In genomic region chr14:68705741-68706283, GRCh38 we compare ENCODE assay signal across 13 cellular contexts.
DNase-seq lines count a peak whose midpoint lies in the region; TF ChIP-seq lines count a peak whose summit lies in the region.
"Had no signal": no experiment of that assay in that cellular context is flagged by ENCODE, and none has a peak within 500 bp of the region (broad histone marks: within the 10 kb centered on the region; RNA-seq: fewer than 3 reads in every experiment).

No MANE protein-coding gene starts in this region.

- no peak overlapping the region for H3K4me3 ChIP-seq in HAP-1
- H3K4me3 ChIP-seq: GM23248 had no signal

- H3K36me3 ChIP-seq in HAP-1 (replicated peaks), result no peaks in the 10 kb centered on the region

- DNase-seq in COLO668 (lab: John Stamatoyannopoulos, UW; ENCODE audit: unreplicated experiment), result peak; percentile 75
- DNase-seq in epithelial cell of prostate (ENCODE audit: low read depth, low spot score), result no peak
- DNase-seq in mucosa of gallbladder (ENCODE audit: low spot score), result peak; percentile 68
- DNase-seq in UCSD-AML1 (lab: John Stamatoyannopoulos, UW; ENCODE audit: unreplicated experiment), result no peak
- no peak for DNase-seq in OCI-M2 (lab: John Stamatoyannopoulos, UW; ENCODE audit: unreplicated experiment)
- DNase-seq in HAP-1 (ENCODE audit: low spot score in 2 of 2), result no peak
- DNase-seq in GM19240 (ENCODE audit: insufficient read length, low spot score), result no peak
- DNase-seq: activated CD8-positive, alpha-beta memory T cell treated with anti-CD3 and anti-CD28 coated beads, Interleukin-2, amount 10 ng/mL, durations not matched to agents 7 days and 5 days; NCI-H2171 treated with DMSO at 0.1 percent for 48 hours; stimulated activated CD4-positive, alpha-beta T cell treated with anti-CD3 and anti-CD28 coated beads, Interleukin-4, amount 100 ng/mL, for 4 hours; stimulated activated naive CD4-positive, alpha-beta T cell had no signal

- H3K27me3 ChIP-seq in HAP-1 (ENCODE audit: low read depth), result no peaks in the 10 kb centered on the region

- H3K9me3 ChIP-seq in HAP-1, result no peaks in the 10 kb centered on the region

- in situ Hi-C loops in HAP-1 (cut with MboI; ENCODE audit: low sequenced_read_pairs), result no loop called here

- no peaks in the 10 kb centered on the region for H3K4me1 ChIP-seq in HAP-1

- peak overlapping the region; percentile 88 for H3K27ac ChIP-seq in epithelial cell of prostate

- TF ChIP-seq EP300 in Ishikawa (IDR thresholded peaks at IDR 0.05; ENCODE audit: borderline replicate concordance), result no peak

- no peak for TF ChIP-seq RAD21 in Ishikawa (IDR thresholded peaks at IDR 0.05; ENCODE audit: low read depth)

TF ChIP-seq in Ishikawa, 13 proteins besides CTCF, POLR2A, EP300 and RAD21:
- TF ChIP-seq CREB1 (IDR thresholded peaks at IDR 0.05; ENCODE audit: low read depth), result no peak
- no peak for TF ChIP-seq CEBPB (IDR thresholded peaks at IDR 0.05)
- TF ChIP-seq, protein P1, sequence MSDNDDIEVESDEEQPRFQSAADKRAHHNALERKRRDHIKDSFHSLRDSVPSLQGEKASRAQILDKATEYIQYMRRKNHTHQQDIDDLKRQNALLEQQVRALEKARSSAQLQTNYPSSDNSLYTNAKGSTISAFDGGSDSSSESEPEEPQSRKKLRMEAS (IDR thresholded peaks at IDR 0.05), result no peak
- TF ChIP-seq ZBTB7A (IDR thresholded peaks at IDR 0.05; ENCODE audit: low read depth), result no peak
- TF ChIP-seq NFIC (IDR thresholded peaks at IDR 0.05), result peak; percentile 76
- no peak for TF ChIP-seq TEAD4 (IDR thresholded peaks at IDR 0.05)
- TF ChIP-seq TAF1 (IDR thresholded peaks at IDR 0.05; ENCODE audit: low read depth), result no peak
TF ChIP-seq in Ishikawa: peak in this region for 1.

Comparison
In these comparisons a context has a peak if more than half of its experiments do, and no peak if none do; other contexts are left out.
1. DNase-seq: peak in COLO668 (single experiment) and mucosa of gallbladder (single experiment); none in epithelial cell of prostate (single experiment), UCSD-AML1 (single experiment), OCI-M2 (single experiment), HAP-1 (0 of 2) and GM19240 (single experiment).